Comparison of ENCODE assay signal across 34 cellular contexts in the genomic region with DNA sequence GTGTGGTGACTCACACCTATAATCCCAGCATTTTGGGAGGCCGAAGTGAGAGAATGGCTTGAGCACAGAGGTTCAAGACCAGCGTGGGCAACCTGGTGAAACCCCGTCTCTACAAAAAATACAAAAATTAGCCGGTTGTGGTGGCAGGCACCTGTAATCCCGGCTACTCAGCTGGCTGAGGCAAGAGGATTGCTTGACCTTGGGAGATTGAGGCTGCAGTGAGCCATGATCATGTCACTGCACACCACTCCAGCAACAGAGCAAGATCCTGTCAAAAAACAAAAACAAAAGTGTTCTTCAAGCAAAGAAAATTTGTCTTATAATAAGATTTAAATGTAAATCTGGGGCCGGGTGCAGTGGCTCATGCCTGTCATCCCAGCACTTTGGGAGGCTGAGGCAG.
"Had no signal": no experiment of that assay in that cellular context is flagged by ENCODE, and none has a peak within 500 bp of the region (broad histone marks: within the 10 kb centered on the region; RNA-seq: fewer than 3 reads in every experiment).

No MANE protein-coding gene starts in this region.

- FAIRE-seq: bronchial epithelial cell, colon, endometrium, endothelial cell of umbilical vein had no signal

- H3K4me3 Mint-ChIP-seq: activated B cell treated with CpG ODN at 0.5 μM for 24 hours; activated CD8-positive, alpha-beta T cell treated with anti-CD3 and anti-CD28 coated beads for 36 hours; activated naive CD4-positive, alpha-beta T cell treated with anti-CD3 and anti-CD28 coated beads for 36 hours; activated naive CD4-positive, alpha-beta T cell treated with anti-CD3 and anti-CD28 coated beads, Interleukin-2, amount 50 U/mL, for 24 hours; activated naive CD8-positive, alpha-beta T cell treated with anti-CD3 and anti-CD28 coated beads for 36 hours; activated naive CD8-positive, alpha-beta T cell treated with anti-CD3 and anti-CD28 coated beads, Interleukin-2, amount 50 U/mL, for 24 hours; activated T-helper 1 cell treated with anti-CD3 and anti-CD28 coated beads, Interleukin-12 subunit alpha, Interleukin-12 subunit beta, Interleukin-2, Interleukin-4 antibody, amounts not matched to agents 30 ng/mL and 10 ng/mL and 1 ng/mL, durations not matched to agents 14 hours and 24 hours and 36 hours; central memory CD8-positive, alpha-beta T cell; T-helper 17 cell; T-helper 2 cell treated with Interferon-gamma antibody and Interleukin-4, amounts not matched to agents 5 μg/mL and 100 μg/mL, for 36 hours had no signal

- H3K27ac Mint-ChIP-seq: activated B cell treated with CpG ODN at 0.5 μM for 24 hours; activated T-helper 1 cell treated with anti-CD3 and anti-CD28 coated beads, Interleukin-12 subunit alpha, Interleukin-12 subunit beta, Interleukin-2, Interleukin-4 antibody, amounts not matched to agents 30 ng/mL and 10 ng/mL and 1 ng/mL, durations not matched to agents 14 hours and 24 hours and 36 hours; activated T-helper 2 cell treated with anti-CD3 and anti-CD28 coated beads, Interferon-gamma antibody, Interleukin-2, Interleukin-4, amounts not matched to agents 10 μg/mL and 5 μg/mL and 100 μg/mL, durations not matched to agents 14 hours and 24 hours and 36 hours; T-helper 17 cell; T-helper 2 cell treated with Interferon-gamma antibody and Interleukin-4, amounts not matched to agents 5 μg/mL and 100 μg/mL, for 36 hours had no signal

- H3K4me3 ChIP-seq: ascending aorta, esophagus squamous epithelium, gastroesophageal sphincter, heart right ventricle had no signal

- H3K9me3 Mint-ChIP-seq: activated B cell treated with CpG ODN at 0.5 μM for 24 hours; activated CD8-positive, alpha-beta T cell treated with anti-CD3 and anti-CD28 coated beads for 36 hours; activated naive CD4-positive, alpha-beta T cell treated with anti-CD3 and anti-CD28 coated beads for 36 hours; activated naive CD4-positive, alpha-beta T cell treated with anti-CD3 and anti-CD28 coated beads, Interleukin-2, amount 50 U/mL, for 24 hours; activated naive CD8-positive, alpha-beta T cell treated with anti-CD3 and anti-CD28 coated beads for 36 hours; activated naive CD8-positive, alpha-beta T cell treated with anti-CD3 and anti-CD28 coated beads, Interleukin-2, amount 50 U/mL, for 24 hours; activated T-helper 1 cell treated with anti-CD3 and anti-CD28 coated beads, Interleukin-12 subunit alpha, Interleukin-12 subunit beta, Interleukin-2, Interleukin-4 antibody, amounts not matched to agents 30 ng/mL and 10 ng/mL and 1 ng/mL, durations not matched to agents 14 hours and 24 hours and 36 hours; activated T-helper 2 cell treated with anti-CD3 and anti-CD28 coated beads, Interferon-gamma antibody, Interleukin-2, Interleukin-4, amounts not matched to agents 10 μg/mL and 5 μg/mL and 100 μg/mL, durations not matched to agents 14 hours and 24 hours and 36 hours; central memory CD8-positive, alpha-beta T cell; T-helper 2 cell treated with Interferon-gamma antibody and Interleukin-4, amounts not matched to agents 5 μg/mL and 100 μg/mL, for 36 hours had no signal

- H3K27ac ChIP-seq: brain microvascular endothelial cell, epithelial cell of prostate, esophagus squamous epithelium, gastroesophageal sphincter, heart right ventricle, WERI-Rb-1 had no signal

- H3K9me3 ChIP-seq: ascending aorta, esophagus squamous epithelium, gastroesophageal sphincter, heart right ventricle had no signal

- H3K27me3 ChIP-seq: ascending aorta, brain microvascular endothelial cell, esophagus squamous epithelium, gastroesophageal sphincter, heart right ventricle had no signal

- H3K27me3 Mint-ChIP-seq: activated B cell treated with CpG ODN at 0.5 μM for 24 hours; activated CD8-positive, alpha-beta T cell treated with anti-CD3 and anti-CD28 coated beads for 36 hours; activated naive CD4-positive, alpha-beta T cell treated with anti-CD3 and anti-CD28 coated beads, Interleukin-2, amount 50 U/mL, for 24 hours; activated naive CD8-positive, alpha-beta T cell treated with anti-CD3 and anti-CD28 coated beads for 36 hours; activated naive CD8-positive, alpha-beta T cell treated with anti-CD3 and anti-CD28 coated beads, Interleukin-2, amount 50 U/mL, for 24 hours; central memory CD8-positive, alpha-beta T cell; T-helper 17 cell had no signal

- ATAC-seq: activated CD4-positive, CD25-positive, alpha-beta regulatory T cell treated with anti-CD3 and anti-CD28 coated beads, Interleukin-2, amount 50 U/mL, for 24 hours; activated CD8-positive, alpha-beta T cell treated with anti-CD3 and anti-CD28 coated beads for 36 hours; activated naive CD8-positive, alpha-beta T cell treated with anti-CD3 and anti-CD28 coated beads, Interleukin-2, amount 50 U/mL, for 24 hours; gastroesophageal sphincter; heart right ventricle; T-helper 17 cell had no signal

- H3K4me1 ChIP-seq: esophagus squamous epithelium, gastroesophageal sphincter had no signal

- DNase-seq: activated B cell treated with CpG ODN at 0.5 μM for 24 hours; activated CD4-positive, alpha-beta T cell treated with anti-CD3 and anti-CD28 coated beads for 48 hours; activated CD4-positive, alpha-beta T cell treated with anti-CD3 and anti-CD28 coated beads, Interleukin-2, amount 50 U/mL, for 1 hour; activated CD4-positive, alpha-beta T cell treated with anti-CD3 and anti-CD28 coated beads, Interleukin-2, amount 50 U/mL, for 48 hours; activated CD8-positive, alpha-beta memory T cell treated with anti-CD3 and anti-CD28 coated beads for 24 hours; activated CD8-positive, alpha-beta T cell treated with anti-CD3 and anti-CD28 coated beads for 36 hours; activated effector memory CD4-positive, alpha-beta T cell treated with anti-CD3 and anti-CD28 coated beads, Interleukin-2, amount 50 U/mL, for 16 hours; activated naive CD4-positive, alpha-beta T cell treated with anti-CD3 and anti-CD28 coated beads for 36 hours; activated naive CD8-positive, alpha-beta T cell treated with anti-CD3 and anti-CD28 coated beads for 36 hours; activated naive CD8-positive, alpha-beta T cell treated with anti-CD3 and anti-CD28 coated beads, Interleukin-2, amount 50 U/mL, for 24 hours; brain microvascular endothelial cell; cortex of kidney; dermis blood vessel endothelial cell; effector CD4-positive, alpha-beta T cell; esophagus squamous epithelium; foreskin melanocyte; heart right ventricle; T-helper 1 cell; T-helper 17 cell; T1000; WERI-Rb-1 had no signal
